Comparison of ENCODE assay signal across 1 cellular context in the genomic region with DNA sequence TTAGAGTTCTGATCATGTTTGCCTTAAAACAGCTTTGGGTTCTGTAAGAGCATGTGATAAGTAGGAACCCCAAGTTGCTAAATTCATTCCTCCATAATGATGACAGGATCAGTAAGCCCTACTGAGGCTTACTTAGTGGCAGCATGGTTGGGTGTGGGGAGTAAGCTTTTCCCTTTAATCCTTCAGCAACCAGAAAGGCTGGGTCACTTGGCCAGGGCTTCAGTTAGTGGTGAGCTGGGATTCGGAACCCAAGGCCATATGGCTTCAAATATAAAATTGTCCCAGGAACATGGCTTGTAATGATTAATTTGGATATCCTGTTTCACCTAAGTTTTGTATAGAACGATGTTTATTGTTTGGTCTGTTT.
TF ChIP-seq lines count a peak whose summit lies in the region.

No MANE protein-coding gene starts in this region.

TF ChIP-seq in endothelial cell of umbilical vein, 7 proteins besides CTCF, POLR2A, EP300 and RAD21:
- TF ChIP-seq MYC (IDR thresholded peaks at IDR 0.05; ENCODE audit: low read depth, low read length), result no peak
